ENCODE assay signal across 8 cellular contexts in genomic region chr16:83967838-83968482, GRCh38. TPM values are rescaled to one million over a fixed set of nuclear protein-coding genes. Genes with fewer than 3 reads are reported as not detected.
DNase-seq lines count a peak whose midpoint lies in the region; ATAC-seq and TF ChIP-seq lines count a peak whose summit lies in the region.

TSS of gene NECAB2 (plus strand) at chr16:83968244. CDS start at chr16:83968649, 405 bp downstream.

- H3K27me3 Mint-ChIP-seq in Caco-2 (ENCODE audit: insufficient read depth, unreplicated experiment): peaks cover 4% of the 10 kb centered on the region
- H3K27me3 Mint-ChIP-seq in activated B cell treated with CpG ODN at 0.5 μM for 24 hours: peaks cover 23% of the 10 kb centered on the region

- H3K4me3 ChIP-seq in Caco-2 (ENCODE audit: low read depth, low read length) (peak within 1 kb of the TSS; percentile 41), osteoblast (ENCODE audit: insufficient read depth, low read length) (no peak within 1 kb of the TSS)

- no peaks in the 10 kb centered on the region for H3K36me3 Mint-ChIP-seq in Caco-2 (ENCODE audit: insufficient read depth, unreplicated experiment)
- no peaks in the 10 kb centered on the region for H3K36me3 Mint-ChIP-seq in activated B cell treated with CpG ODN at 0.5 μM for 24 hours (ENCODE audit: low read depth)

- H3K9me3 Mint-ChIP-seq in Caco-2 (ENCODE audit: unreplicated experiment) (no peaks in the 10 kb centered on the region), activated B cell treated with CpG ODN at 0.5 μM for 24 hours (no peaks in the 10 kb centered on the region)

- H4K20me1 ChIP-seq in osteoblast (ENCODE audit: insufficient read depth, low read length): no peaks in the 10 kb centered on the region

- H3K9me3 ChIP-seq in Caco-2: no peaks in the 10 kb centered on the region
- H3K9me3 ChIP-seq in osteoblast (ENCODE audit: low read depth, low read length): no peaks in the 10 kb centered on the region

- DNase-seq in Caco-2 (peak in 1 of 2 experiments; percentile 81), HCEC 1CT (peak; percentile 35), activated B cell treated with CpG ODN at 0.5 μM for 24 hours (no peak), globus pallidus (ENCODE audit: low spot score) (peak; percentile 39), osteoblast (ENCODE audit: insufficient read length, low spot score, missing footprints) (peak; percentile 99), NCI-H1048 (lab: John Stamatoyannopoulos, UW) (no peak)

- CTCF ChIA-PET in Caco-2 (lab: Charles Lee): no interaction called here
- CTCF ChIA-PET in activated B cell treated with CpG ODN at 0.5 μM for 24 hours (lab: Charles Lee): no interaction called here

- peak within 1 kb of the TSS; percentile 28 for H3K4me2 ChIP-seq in osteoblast (ENCODE audit: insufficient read depth, low read length)

- H3K27me3 ChIP-seq in Caco-2 (replicated peaks; ENCODE audit: control insufficient read depth, insufficient read depth, low read length) (no peaks in the 10 kb centered on the region), osteoblast (ENCODE audit: insufficient read depth, low read length) (peaks cover 6% of the 10 kb centered on the region)

- POLR2A ChIA-PET in Caco-2 (lab: Charles Lee): no interaction called here
- POLR2A ChIA-PET in activated B cell treated with CpG ODN at 0.5 μM for 24 hours (lab: Charles Lee): no interaction called here

- H3K4me1 ChIP-seq in Caco-2 (no peaks in the 10 kb centered on the region), osteoblast (ENCODE audit: insufficient read depth, low read length) (no peaks in the 10 kb centered on the region)

- H2AFZ ChIP-seq in osteoblast (ENCODE audit: low read length): no peak within 1 kb of the TSS

- H3K27ac Mint-ChIP-seq in Caco-2 (ENCODE audit: unreplicated experiment) (peak within 1 kb of the TSS; percentile 30), activated B cell treated with CpG ODN at 0.5 μM for 24 hours (no peak within 1 kb of the TSS)

- peak within 1 kb of the TSS; percentile 83 for H3K4me3 Mint-ChIP-seq in Caco-2 (ENCODE audit: unreplicated experiment)
- H3K4me3 Mint-ChIP-seq in activated B cell treated with CpG ODN at 0.5 μM for 24 hours: peak within 1 kb of the TSS; percentile 72

- TF ChIP-seq CTCF in Caco-2 (IDR thresholded peaks at IDR 0.05; ENCODE audit: insufficient read depth in 1 of 2, low read depth in 1 of 2, low read length in 1 of 2, severe bottlenecking in 1 of 2, unreplicated experiment in 1 of 2) (peak; percentile 71 to 76), activated B cell treated with CpG ODN at 0.5 μM for 24 hours (IDR thresholded peaks at IDR 0.05) (no peak), osteoblast (IDR thresholded peaks at IDR 0.05; ENCODE audit: extremely low read depth, low read depth, low read length) (peak; percentile 44)

- H3K36me3 ChIP-seq in Caco-2 (ENCODE audit: control insufficient read depth, insufficient read depth, low read length): no peaks in the 10 kb centered on the region
- no peaks in the 10 kb centered on the region for H3K36me3 ChIP-seq in osteoblast (ENCODE audit: insufficient read depth, low read length)

- H3K79me2 ChIP-seq in osteoblast (ENCODE audit: insufficient read depth, low read length): no peaks in the 10 kb centered on the region

- H3K27ac ChIP-seq in osteoblast (ENCODE audit: low read depth, low read length): no peak within 1 kb of the TSS

- BruUV-seq in Caco-2 (replicated peaks; lab: Mats Ljungman, UMichigan): no TSS peak

- ATAC-seq in activated B cell treated with CpG ODN at 0.5 μM for 24 hours (ENCODE audit: low read depth): peak; percentile 57
- ATAC-seq in HG03469 (IDR thresholded peaks at IDR 0.05; ENCODE audit: unreplicated experiment): no peak
- ATAC-seq in GM21825 (IDR thresholded peaks at IDR 0.05; ENCODE audit: unreplicated experiment): no peak

- intact Hi-C loops in Caco-2 (cut with micrococcal nuclease; ENCODE audit: unreplicated experiment): loop anchor here (1.0 kb wide), 3 partner anchors 76 to 97 kb away; no protein-coding TSS in a partner anchor
- intact Hi-C loops in activated B cell treated with CpG ODN at 0.5 μM for 24 hours (cut with micrococcal nuclease): loop anchor here (1.0 kb wide), 1 partner anchor 207 kb away; no protein-coding TSS in a partner anchor

- no peaks in the 10 kb centered on the region for H3K4me1 Mint-ChIP-seq in Caco-2 (ENCODE audit: low read depth, unreplicated experiment)
- peaks cover 5% of the 10 kb centered on the region for H3K4me1 Mint-ChIP-seq in activated B cell treated with CpG ODN at 0.5 μM for 24 hours

RNA-seq across cellular contexts. Expression of gene NECAB2, which starts in this region (rescaled TPM):
- total RNA-seq in Caco-2 (2022): 0.68 and 0.79 TPM in 2 replicates
- not detected in 2 replicates for total RNA-seq in activated B cell treated with CpG ODN at 0.5 μM for 24 hours
- 0.29 and 0.72 TPM in 2 replicates for total RNA-seq in osteoblast

Comparison
In these comparisons a context has a peak if more than half of its experiments do, and no peak if none do; other contexts are left out.
1. Peak in ATAC-seq in activated B cell treated with CpG ODN at 0.5 μM for 24 hours; RNA of the gene not detected or under 1 TPM.
2. Peak in DNase-seq and H3K4me2 ChIP-seq in osteoblast; RNA of the gene not detected or under 1 TPM.
3. DNase-seq: peak in HCEC 1CT (single experiment) and globus pallidus (single experiment); none in activated B cell treated with CpG ODN at 0.5 μM for 24 hours (single experiment) and NCI-H1048 (single experiment).